ENCODE assay signal across 26 cellular contexts in the genomic region with DNA sequence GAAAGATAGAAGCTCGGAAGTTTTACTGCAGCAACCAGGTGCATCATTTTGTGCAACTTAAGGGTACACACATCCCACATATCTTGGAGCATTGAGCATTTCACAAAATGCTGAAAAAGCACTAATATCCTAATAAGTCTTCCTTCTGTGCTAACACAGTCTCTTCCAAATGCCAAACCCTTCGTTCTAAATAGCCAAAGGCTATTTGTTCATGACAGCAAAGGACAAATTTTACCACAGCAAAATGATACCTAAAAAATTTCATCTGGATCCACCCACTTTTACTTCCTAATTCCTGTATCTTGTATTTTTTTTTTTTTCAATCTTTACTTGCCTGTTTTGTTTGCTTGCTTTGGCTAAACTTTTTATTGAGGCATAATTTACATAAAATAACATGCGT.
"Had no signal": no experiment of that assay in that cellular context is flagged by ENCODE, and none has a peak within 500 bp of the region (broad histone marks: within the 10 kb centered on the region; RNA-seq: fewer than 3 reads in every experiment).

No MANE protein-coding gene starts in this region.

- H3K27ac ChIP-seq: stomach, suprapubic skin, testis, thoracic aorta, thyroid gland, tibial artery, tibial nerve, transverse colon, upper lobe of left lung, upper lobe of right lung, uterus, vagina had no signal

- H3K4me1 ChIP-seq: stomach, suprapubic skin, testis, thyroid gland, tibial artery, tibial nerve, transverse colon, upper lobe of left lung, upper lobe of right lung, uterus, vagina had no signal

- H3K9me3 ChIP-seq: stomach, suprapubic skin, testis, thoracic aorta, thyroid gland, tibial artery, tibial nerve, transverse colon, upper lobe of left lung, upper lobe of right lung, uterus, vagina had no signal

- H3K36me3 ChIP-seq: stomach, suprapubic skin, thoracic aorta, thyroid gland, tibial artery, tibial nerve, transverse colon, upper lobe of left lung, upper lobe of right lung, uterus, vagina had no signal

- ATAC-seq: stimulated activated effector memory CD8-positive, alpha-beta T cell treated with anti-CD3 and anti-CD28 coated beads, Interleukin-12 subunit alpha, Interleukin-12 subunit beta, amount 100 ng/mL, for 72 hours; stimulated activated memory B cell treated with anti-CD40 and anti-IgM and Interleukin-4, amounts not matched to agents 10 μg/mL and 1 μg/mL and 100 μg/mL, for 72 hours; stimulated activated naive B cell treated with anti-CD40 and anti-IgM and Interleukin-4, amounts not matched to agents 10 μg/mL and 1 μg/mL and 100 μg/mL, for 72 hours; stimulated activated naive CD8-positive, alpha-beta T cell treated with anti-CD3 and anti-CD28 coated beads, Interleukin-15, amount 100 ng/mL, for 72 hours; stimulated activated naive CD8-positive, alpha-beta T cell treated with anti-CD3 and anti-CD28 coated beads, Interleukin-15, Interleukin-2, amounts not matched to agents 100 U/mL and 50 U/mL, for 24 hours; upper lobe of right lung had no signal

- H3K27me3 ChIP-seq: stomach, suprapubic skin, testis, thyroid gland, tibial artery, tibial nerve, transverse colon, upper lobe of left lung, upper lobe of right lung, uterus, vagina had no signal

- H3K4me3 ChIP-seq: stomach, suprapubic skin, testis, thoracic aorta, thyroid gland, tibial artery, tibial nerve, transverse colon, upper lobe of left lung, upper lobe of right lung, uterus, vagina had no signal

- DNase-seq: stimulated activated CD4-positive, alpha-beta T cell treated with anti-CD3 and anti-CD28 coated beads, Interleukin-2, amount 100 ng/mL, for 48 hours; stimulated activated CD4-positive, alpha-beta T cell treated with anti-CD3 and anti-CD28 coated beads, Interleukin-4, amount 100 ng/mL, for 1 hour; stimulated activated CD4-positive, alpha-beta T cell treated with anti-CD3 and anti-CD28 coated beads, Interleukin-4, amount 100 ng/mL, for 24 hours; stimulated activated CD4-positive, alpha-beta T cell treated with anti-CD3 and anti-CD28 coated beads, Interleukin-4, amount 100 ng/mL, for 4 hours; stimulated activated CD8-positive, alpha-beta memory T cell treated with anti-CD3 and anti-CD28 coated beads, Interleukin-4, amount 100 ng/mL, for 48 hours; stimulated activated naive B cell treated with anti-CD40 and anti-IgM and Interleukin-4, amounts not matched to agents 10 μg/mL and 1 μg/mL and 100 μg/mL, for 72 hours; stimulated activated naive CD4-positive, alpha-beta T cell; stimulated activated naive CD4-positive, alpha-beta T cell treated with Interleukin-2 at 50 U/mL for 16 hours; stimulated activated naive CD8-positive, alpha-beta T cell treated with anti-CD3 and anti-CD28 coated beads, Interleukin-15, amount 100 ng/mL, for 72 hours; stimulated activated naive CD8-positive, alpha-beta T cell treated with anti-CD3 and anti-CD28 coated beads, Interleukin-15, Interleukin-2, amounts not matched to agents 100 U/mL and 50 U/mL, for 24 hours; stomach; substantia nigra; testis; thyroid gland; tibial artery; transverse colon; trophoblast cell; upper lobe of left lung; upper lobe of right lung; uterus had no signal
